ENCODE assay signal across 1 cellular context in genomic region chr17:43572368-43572980, GRCh38.
TF ChIP-seq lines count a peak whose summit lies in the region.

No MANE protein-coding gene starts in this region.

TF ChIP-seq in HepG2, 621 proteins besides CTCF, POLR2A, EP300 and RAD21 (continued from another document and continues in another):
- TF ChIP-seq, protein P1, sequence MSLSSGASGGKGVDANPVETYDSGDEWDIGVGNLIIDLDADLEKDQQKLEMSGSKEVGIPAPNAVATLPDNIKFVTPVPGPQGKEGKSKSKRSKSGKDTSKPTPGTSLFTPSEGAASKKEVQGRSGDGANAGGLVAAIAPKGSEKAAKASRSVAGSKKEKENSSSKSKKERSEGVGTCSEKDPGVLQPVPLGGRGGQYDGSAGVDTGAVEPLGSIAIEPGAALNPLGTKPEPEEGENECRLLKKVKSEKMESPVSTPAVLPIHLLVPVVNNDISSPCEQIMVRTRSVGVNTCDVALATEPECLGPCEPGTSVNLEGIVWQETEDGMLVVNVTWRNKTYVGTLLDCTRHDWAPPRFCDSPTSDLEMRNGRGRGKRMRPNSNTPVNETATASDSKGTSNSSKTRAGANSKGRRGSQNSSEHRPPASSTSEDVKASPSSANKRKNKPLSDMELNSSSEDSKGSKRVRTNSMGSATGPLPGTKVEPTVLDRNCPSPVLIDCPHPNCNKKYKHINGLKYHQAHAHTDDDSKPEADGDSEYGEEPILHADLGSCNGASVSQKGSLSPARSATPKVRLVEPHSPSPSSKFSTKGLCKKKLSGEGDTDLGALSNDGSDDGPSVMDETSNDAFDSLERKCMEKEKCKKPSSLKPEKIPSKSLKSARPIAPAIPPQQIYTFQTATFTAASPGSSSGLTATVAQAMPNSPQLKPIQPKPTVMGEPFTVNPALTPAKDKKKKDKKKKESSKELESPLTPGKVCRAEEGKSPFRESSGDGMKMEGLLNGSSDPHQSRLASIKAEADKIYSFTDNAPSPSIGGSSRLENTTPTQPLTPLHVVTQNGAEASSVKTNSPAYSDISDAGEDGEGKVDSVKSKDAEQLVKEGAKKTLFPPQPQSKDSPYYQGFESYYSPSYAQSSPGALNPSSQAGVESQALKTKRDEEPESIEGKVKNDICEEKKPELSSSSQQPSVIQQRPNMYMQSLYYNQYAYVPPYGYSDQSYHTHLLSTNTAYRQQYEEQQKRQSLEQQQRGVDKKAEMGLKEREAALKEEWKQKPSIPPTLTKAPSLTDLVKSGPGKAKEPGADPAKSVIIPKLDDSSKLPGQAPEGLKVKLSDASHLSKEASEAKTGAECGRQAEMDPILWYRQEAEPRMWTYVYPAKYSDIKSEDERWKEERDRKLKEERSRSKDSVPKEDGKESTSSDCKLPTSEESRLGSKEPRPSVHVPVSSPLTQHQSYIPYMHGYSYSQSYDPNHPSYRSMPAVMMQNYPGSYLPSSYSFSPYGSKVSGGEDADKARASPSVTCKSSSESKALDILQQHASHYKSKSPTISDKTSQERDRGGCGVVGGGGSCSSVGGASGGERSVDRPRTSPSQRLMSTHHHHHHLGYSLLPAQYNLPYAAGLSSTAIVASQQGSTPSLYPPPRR (CRISPR knock-in tag; IDR thresholded peaks at IDR 0.05; ENCODE audit: borderline replicate concordance) = no peak
- TF ChIP-seq TEAD3 (CRISPR knock-in tag; optimal IDR thresholded peaks at IDR 0.05; ENCODE audit: borderline replicate concordance) (peak; percentile 40), ZNF329 (CRISPR knock-in tag; IDR thresholded peaks at IDR 0.05; ENCODE audit: low read depth) (no peak), KDM5B (CRISPR knock-in tag; IDR thresholded peaks at IDR 0.05; ENCODE audit: borderline replicate concordance) (no peak), ZBTB4 (CRISPR knock-in tag; IDR thresholded peaks at IDR 0.05; ENCODE audit: borderline replicate concordance) (no peak), SYNCRIP (IDR thresholded peaks at IDR 0.05; ENCODE audit: insufficient read depth, low read depth, low read length) (no peak), TRIM24 (CRISPR knock-in tag; IDR thresholded peaks at IDR 0.05) (no peak), ZNF333 (CRISPR knock-in tag; IDR thresholded peaks at IDR 0.05; ENCODE audit: borderline replicate concordance) (no peak), HOMEZ (CRISPR knock-in tag; IDR thresholded peaks at IDR 0.05; ENCODE audit: low read depth) (no peak), ZNF629 (CRISPR knock-in tag; conservative IDR thresholded peaks at IDR 0.05) (peak; percentile 26; the same call in 1 of the 2 replicates), ZNF75D (CRISPR knock-in tag; IDR thresholded peaks at IDR 0.05; ENCODE audit: borderline replicate concordance) (no peak), XRCC5 (optimal IDR thresholded peaks at IDR 0.05; ENCODE audit: low read length) (peak; percentile 20), RARG (CRISPR knock-in tag; IDR thresholded peaks at IDR 0.05; ENCODE audit: low read depth) (peak; percentile 59; the same call in 1 of the 2 replicates), CHD4 (IDR thresholded peaks at IDR 0.05; ENCODE audit: borderline replicate concordance, low read length) (peak; percentile 84; the same call in 1 of the 2 replicates), ZSCAN9 (CRISPR knock-in tag; IDR thresholded peaks at IDR 0.05; ENCODE audit: borderline replicate concordance) (0 out of 2 replicates have a peak, but pooled peaks have one; percentile 41), PATZ1 (CRISPR knock-in tag; IDR thresholded peaks at IDR 0.05) (peak; percentile 20; the same call in 1 of the 2 replicates), SSRP1 (CRISPR knock-in tag; IDR thresholded peaks at IDR 0.05) (no peak), ZSCAN20 (CRISPR knock-in tag; IDR thresholded peaks at IDR 0.05; ENCODE audit: borderline replicate concordance) (no peak), MIXL1 (CRISPR knock-in tag; IDR thresholded peaks at IDR 0.05) (peak; percentile 23; the same call in 1 of the 2 replicates), ZNF138 (CRISPR knock-in tag; IDR thresholded peaks at IDR 0.05; ENCODE audit: low read depth) (0 out of 2 replicates have a peak, but pooled peaks have one; percentile 40), ZNF432 (CRISPR knock-in tag; IDR thresholded peaks at IDR 0.05; ENCODE audit: borderline replicate concordance) (peak; percentile 43; the same call in 1 of the 2 replicates), PAXIP1 (CRISPR knock-in tag; conservative IDR thresholded peaks at IDR 0.05) (peak; percentile 71; the same call in 1 of the 2 replicates), GATAD2A (CRISPR knock-in tag; IDR thresholded peaks at IDR 0.05) (peak; percentile 56), ZMYM3 (CRISPR knock-in tag; IDR thresholded peaks at IDR 0.05) (peak; percentile 89), DDIT3 (CRISPR knock-in tag; IDR thresholded peaks at IDR 0.05) (no peak)
- TF ChIP-seq, protein P2, sequence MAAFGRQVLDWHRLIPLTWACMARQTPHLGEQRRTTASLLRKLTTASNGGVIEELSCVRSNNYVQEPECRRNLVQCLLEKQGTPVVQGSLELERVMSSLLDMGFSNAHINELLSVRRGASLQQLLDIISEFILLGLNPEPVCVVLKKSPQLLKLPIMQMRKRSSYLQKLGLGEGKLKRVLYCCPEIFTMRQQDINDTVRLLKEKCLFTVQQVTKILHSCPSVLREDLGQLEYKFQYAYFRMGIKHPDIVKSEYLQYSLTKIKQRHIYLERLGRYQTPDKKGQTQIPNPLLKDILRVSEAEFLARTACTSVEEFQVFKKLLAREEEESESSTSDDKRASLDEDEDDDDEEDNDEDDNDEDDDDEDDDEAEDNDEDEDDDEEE (CRISPR knock-in tag; IDR thresholded peaks at IDR 0.05) = peak; percentile 59; the same call in 1 of the 2 replicates
- TF ChIP-seq, protein P3, sequence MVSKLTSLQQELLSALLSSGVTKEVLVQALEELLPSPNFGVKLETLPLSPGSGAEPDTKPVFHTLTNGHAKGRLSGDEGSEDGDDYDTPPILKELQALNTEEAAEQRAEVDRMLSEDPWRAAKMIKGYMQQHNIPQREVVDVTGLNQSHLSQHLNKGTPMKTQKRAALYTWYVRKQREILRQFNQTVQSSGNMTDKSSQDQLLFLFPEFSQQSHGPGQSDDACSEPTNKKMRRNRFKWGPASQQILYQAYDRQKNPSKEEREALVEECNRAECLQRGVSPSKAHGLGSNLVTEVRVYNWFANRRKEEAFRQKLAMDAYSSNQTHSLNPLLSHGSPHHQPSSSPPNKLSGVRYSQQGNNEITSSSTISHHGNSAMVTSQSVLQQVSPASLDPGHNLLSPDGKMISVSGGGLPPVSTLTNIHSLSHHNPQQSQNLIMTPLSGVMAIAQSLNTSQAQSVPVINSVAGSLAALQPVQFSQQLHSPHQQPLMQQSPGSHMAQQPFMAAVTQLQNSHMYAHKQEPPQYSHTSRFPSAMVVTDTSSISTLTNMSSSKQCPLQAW (CRISPR knock-in tag; IDR thresholded peaks at IDR 0.05) = peak; percentile 81
- TF ChIP-seq, protein P4, sequence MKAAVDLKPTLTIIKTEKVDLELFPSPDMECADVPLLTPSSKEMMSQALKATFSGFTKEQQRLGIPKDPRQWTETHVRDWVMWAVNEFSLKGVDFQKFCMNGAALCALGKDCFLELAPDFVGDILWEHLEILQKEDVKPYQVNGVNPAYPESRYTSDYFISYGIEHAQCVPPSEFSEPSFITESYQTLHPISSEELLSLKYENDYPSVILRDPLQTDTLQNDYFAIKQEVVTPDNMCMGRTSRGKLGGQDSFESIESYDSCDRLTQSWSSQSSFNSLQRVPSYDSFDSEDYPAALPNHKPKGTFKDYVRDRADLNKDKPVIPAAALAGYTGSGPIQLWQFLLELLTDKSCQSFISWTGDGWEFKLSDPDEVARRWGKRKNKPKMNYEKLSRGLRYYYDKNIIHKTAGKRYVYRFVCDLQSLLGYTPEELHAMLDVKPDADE (CRISPR knock-in tag; IDR thresholded peaks at IDR 0.05) = no peak
- TF ChIP-seq, protein P5, sequence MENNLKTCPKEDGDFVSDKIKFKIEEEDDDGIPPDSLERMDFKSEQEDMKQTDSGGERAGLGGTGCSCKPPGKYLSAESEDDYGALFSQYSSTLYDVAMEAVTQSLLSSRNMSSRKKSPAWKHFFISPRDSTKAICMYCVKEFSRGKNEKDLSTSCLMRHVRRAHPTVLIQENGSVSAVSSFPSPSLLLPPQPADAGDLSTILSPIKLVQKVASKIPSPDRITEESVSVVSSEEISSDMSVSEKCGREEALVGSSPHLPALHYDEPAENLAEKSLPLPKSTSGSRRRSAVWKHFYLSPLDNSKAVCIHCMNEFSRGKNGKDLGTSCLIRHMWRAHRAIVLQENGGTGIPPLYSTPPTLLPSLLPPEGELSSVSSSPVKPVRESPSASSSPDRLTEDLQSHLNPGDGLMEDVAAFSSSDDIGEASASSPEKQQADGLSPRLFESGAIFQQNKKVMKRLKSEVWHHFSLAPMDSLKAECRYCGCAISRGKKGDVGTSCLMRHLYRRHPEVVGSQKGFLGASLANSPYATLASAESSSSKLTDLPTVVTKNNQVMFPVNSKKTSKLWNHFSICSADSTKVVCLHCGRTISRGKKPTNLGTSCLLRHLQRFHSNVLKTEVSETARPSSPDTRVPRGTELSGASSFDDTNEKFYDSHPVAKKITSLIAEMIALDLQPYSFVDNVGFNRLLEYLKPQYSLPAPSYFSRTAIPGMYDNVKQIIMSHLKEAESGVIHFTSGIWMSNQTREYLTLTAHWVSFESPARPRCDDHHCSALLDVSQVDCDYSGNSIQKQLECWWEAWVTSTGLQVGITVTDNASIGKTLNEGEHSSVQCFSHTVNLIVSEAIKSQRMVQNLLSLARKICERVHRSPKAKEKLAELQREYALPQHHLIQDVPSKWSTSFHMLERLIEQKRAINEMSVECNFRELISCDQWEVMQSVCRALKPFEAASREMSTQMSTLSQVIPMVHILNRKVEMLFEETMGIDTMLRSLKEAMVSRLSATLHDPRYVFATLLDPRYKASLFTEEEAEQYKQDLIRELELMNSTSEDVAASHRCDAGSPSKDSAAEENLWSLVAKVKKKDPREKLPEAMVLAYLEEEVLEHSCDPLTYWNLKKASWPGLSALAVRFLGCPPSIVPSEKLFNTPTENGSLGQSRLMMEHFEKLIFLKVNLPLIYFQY (CRISPR knock-in tag; IDR thresholded peaks at IDR 0.05; ENCODE audit: borderline replicate concordance) = no peak
